Comparison of ENCODE assay signal across 11 cellular contexts in genomic region chr13:42380420-42381164, GRCh38.
DNase-seq lines count a peak whose midpoint lies in the region; ATAC-seq, FAIRE-seq and TF ChIP-seq lines count a peak whose summit lies in the region.
"Had no signal": no experiment of that assay in that cellular context is flagged by ENCODE, and none has a peak within 500 bp of the region (broad histone marks: within the 10 kb centered on the region; RNA-seq: fewer than 3 reads in every experiment).

No MANE protein-coding gene starts in this region.

- H3K9me2 ChIP-seq in hepatocyte (replicated peaks; ENCODE audit: insufficient read depth): no peaks in the 10 kb centered on the region

- DNase-seq in GM12891 (ENCODE audit: insufficient read length, low spot score) (no peak), T-helper 17 cell (no peak), neural progenitor cell (ENCODE audit: low spot score) (no peak), hepatocyte (ENCODE audit: low spot score) (no peak), gastrocnemius medialis (no peak), urothelium cell line (ENCODE audit: low spot score) (no peak)
- DNase-seq: nephron progenitor cell, Right ventricle myocardium superior had no signal

- peaks cover 8% of the 10 kb centered on the region for H3K9me3 Mint-ChIP-seq in neural progenitor cell

- H3K27ac Mint-ChIP-seq in T-helper 17 cell: no peak overlapping the region
- no peak overlapping the region for H3K27ac Mint-ChIP-seq in neural progenitor cell
- H3K27ac Mint-ChIP-seq: nephron progenitor cell had no signal

- H3K27me3 ChIP-seq in neural progenitor cell (no peaks in the 10 kb centered on the region), hepatocyte (no peaks in the 10 kb centered on the region), gastrocnemius medialis (no peaks in the 10 kb centered on the region)

- H4K20me1 ChIP-seq in neural progenitor cell (ENCODE audit: low read depth) (no peaks in the 10 kb centered on the region), hepatocyte (ENCODE audit: insufficient read depth, poor library complexity, severe bottlenecking) (no peaks in the 10 kb centered on the region)

- ATAC-seq in GM19395 (IDR thresholded peaks at IDR 0.05; ENCODE audit: unreplicated experiment) (peak; percentile 59), HG03066 (IDR thresholded peaks at IDR 0.05; ENCODE audit: low read depth, unreplicated experiment) (peak; percentile 40), T-helper 17 cell (peak; percentile 47), gastrocnemius medialis (no peak)
- ATAC-seq: HepG2 had no signal

- H3K9me3 ChIP-seq in T-helper 17 cell (ENCODE audit: control insufficient read depth, low read length, poor library complexity, severe bottlenecking) (no peaks in the 10 kb centered on the region), neural progenitor cell (ENCODE audit: low read depth) (no peaks in the 10 kb centered on the region), hepatocyte (ENCODE audit: low read depth) (no peaks in the 10 kb centered on the region), gastrocnemius medialis (no peaks in the 10 kb centered on the region)

- 78% methylated on average over 12 of the region's 12 CpGs for WGBS in hepatocyte (ENCODE audit: low lambda C conversion rate, missing lambda C conversion rate)

- no peaks in the 10 kb centered on the region for H3K36me3 Mint-ChIP-seq in T-helper 17 cell (ENCODE audit: low read depth)
- H3K36me3 Mint-ChIP-seq in neural progenitor cell: no peaks in the 10 kb centered on the region

- H3K4me2 ChIP-seq in neural progenitor cell (no peak overlapping the region), hepatocyte (no peak overlapping the region)

- H3K79me2 ChIP-seq in neural progenitor cell (ENCODE audit: low read depth) (no peaks in the 10 kb centered on the region), hepatocyte (no peaks in the 10 kb centered on the region)

- H3K4me3 Mint-ChIP-seq in T-helper 17 cell (no peak overlapping the region), neural progenitor cell (no peak overlapping the region)
- H3K4me3 Mint-ChIP-seq: nephron progenitor cell had no signal

- no peak overlapping the region for H3K4me3 ChIP-seq in neural progenitor cell
- H3K4me3 ChIP-seq in hepatocyte: no peak overlapping the region
- no peak overlapping the region for H3K4me3 ChIP-seq in gastrocnemius medialis

- H2AFZ ChIP-seq in neural progenitor cell (replicated peaks): no peak overlapping the region
- H2AFZ ChIP-seq in hepatocyte: no peak overlapping the region

- H3K27me3 Mint-ChIP-seq in T-helper 17 cell (no peaks in the 10 kb centered on the region), neural progenitor cell (ENCODE audit: insufficient read depth, low read depth) (no peaks in the 10 kb centered on the region)

- H3K27ac ChIP-seq in neural progenitor cell: no peak overlapping the region
- no peak overlapping the region for H3K27ac ChIP-seq in hepatocyte
- no peak overlapping the region for H3K27ac ChIP-seq in gastrocnemius medialis

- no peaks in the 10 kb centered on the region for H3F3A ChIP-seq in neural progenitor cell (ENCODE audit: low read depth)

- TF ChIP-seq POLR2A in GM12891 (IDR thresholded peaks at IDR 0.05; ENCODE audit: low read depth, low read length) (no peak), gastrocnemius medialis (IDR thresholded peaks at IDR 0.05) (no peak)

- FAIRE-seq in GM12891 (lab: Jason Lieb, UNC) (peak; percentile 97), urothelium cell line (lab: Jason Lieb, UNC) (no peak)
- FAIRE-seq: HepG2 had no signal

- intact Hi-C loops in gastrocnemius medialis (cut with DNase I; ENCODE audit: low total_unique reads): no loop called here

- H3K4me1 ChIP-seq in neural progenitor cell (peaks cover 6% of the 10 kb centered on the region), hepatocyte (ENCODE audit: insufficient read depth) (no peaks in the 10 kb centered on the region), gastrocnemius medialis (no peaks in the 10 kb centered on the region)

- TF ChIP-seq CTCF in neural progenitor cell (IDR thresholded peaks at IDR 0.05) (no peak), hepatocyte (IDR thresholded peaks at IDR 0.05; ENCODE audit: poor library complexity) (no peak), gastrocnemius medialis (IDR thresholded peaks at IDR 0.05 in 4 of 5, conservative IDR thresholded peaks at IDR 0.05 in 1 of 5) (no peak)

- H3K36me3 ChIP-seq in neural progenitor cell: no peaks in the 10 kb centered on the region
- no peaks in the 10 kb centered on the region for H3K36me3 ChIP-seq in hepatocyte (replicated peaks; ENCODE audit: insufficient read depth, low read depth)
- no peaks in the 10 kb centered on the region for H3K36me3 ChIP-seq in gastrocnemius medialis

- H3K9ac ChIP-seq in neural progenitor cell: no peak overlapping the region

- H3K4me1 Mint-ChIP-seq in T-helper 17 cell: peaks cover 8% of the 10 kb centered on the region
- no peaks in the 10 kb centered on the region for H3K4me1 Mint-ChIP-seq in neural progenitor cell

- in situ Hi-C loops in gastrocnemius medialis (cut with MboI; ENCODE audit: low sequenced_read_pairs in 4 of 4): no loop called here

TF ChIP-seq in GM12891, 5 proteins besides CTCF, POLR2A, EP300 and RAD21:
- TF ChIP-seq TAF1 (IDR thresholded peaks at IDR 0.05; ENCODE audit: low read depth, low read length) (0 out of 2 replicates have a peak, but pooled peaks have one; percentile 14), POLR2AphosphoS5 (IDR thresholded peaks at IDR 0.05; ENCODE audit: low read depth, low read length) (no peak), SPI1 (IDR thresholded peaks at IDR 0.05; ENCODE audit: low read depth, low read length) (peak; percentile 95), POU2F2 (IDR thresholded peaks at IDR 0.05; ENCODE audit: low read depth, low read length) (0 out of 2 replicates have a peak, but pooled peaks have one; percentile 46), PAX5 (IDR thresholded peaks at IDR 0.05; ENCODE audit: insufficient read depth, low read length, severe bottlenecking) (no peak)

Comparison
In these comparisons a context has a peak if more than half of its experiments do, and no peak if none do; other contexts are left out.
1. ATAC-seq: peak in GM19395 (single experiment), HG03066 (single experiment) and T-helper 17 cell (single experiment); none in gastrocnemius medialis (0 of 2).